ENCODE assay signal across 9 cellular contexts in the genomic region with DNA sequence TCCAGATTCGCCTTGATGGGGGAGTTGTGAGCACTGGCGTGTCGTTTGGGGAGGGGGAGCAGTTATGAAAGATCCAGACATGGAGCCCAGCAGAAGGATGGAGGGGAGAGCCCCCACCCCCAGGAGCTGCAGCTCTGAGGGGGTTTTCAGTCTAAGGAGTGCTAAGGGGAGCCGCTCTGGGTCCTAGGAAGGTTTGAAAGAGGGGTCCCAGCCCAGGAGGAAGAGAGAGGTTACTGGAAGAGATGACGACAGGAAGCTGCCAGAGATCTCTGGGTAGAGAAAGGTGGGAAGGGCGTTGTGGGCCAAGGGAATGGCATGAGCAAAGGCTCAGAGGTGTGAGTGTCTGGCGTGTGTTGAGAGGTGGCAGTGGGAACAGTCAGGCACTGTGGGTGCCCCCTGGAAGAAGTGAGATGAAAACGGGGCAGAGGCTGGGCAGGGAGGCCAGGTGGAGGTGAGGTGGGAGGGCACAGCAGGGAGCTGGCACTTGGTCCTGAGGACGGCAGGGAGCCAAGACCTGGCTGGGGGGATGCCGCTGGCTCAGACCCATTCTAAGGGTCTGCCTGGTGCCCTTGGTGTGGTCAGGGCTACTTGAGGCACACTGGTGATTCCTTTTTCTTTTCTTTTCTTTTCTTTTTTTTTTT. TPM values are rescaled to one million over a fixed set of nuclear protein-coding genes. Genes with fewer than 3 reads are reported as not detected.
DNase-seq lines count a peak whose midpoint lies in the region; ATAC-seq, FAIRE-seq and TF ChIP-seq lines count a peak whose summit lies in the region.
"Had no signal": no experiment of that assay in that cellular context is flagged by ENCODE, and none has a peak within 500 bp of the region (broad histone marks: within the 10 kb centered on the region; RNA-seq: fewer than 3 reads in every experiment).

No MANE protein-coding gene starts in this region.

- H3K9ac ChIP-seq in SK-N-MC (ENCODE audit: insufficient read length) (peak overlapping the region; percentile 78), HepG2 (ENCODE audit: insufficient read depth, low read depth, low read length) (no peak overlapping the region)

- no peaks in the 10 kb centered on the region for H3K9me3 ChIP-seq in SK-N-MC (ENCODE audit: low read depth, low read length)
- no peaks in the 10 kb centered on the region for H3K9me3 ChIP-seq in HepG2 (ENCODE audit: low read length)
- H3K9me3 ChIP-seq: neutrophil had no signal

- TF ChIP-seq RAD21 in HepG2 (CRISPR knock-in tag; IDR thresholded peaks at IDR 0.05) = no peak

- H3K36me3 ChIP-seq in SK-N-MC (ENCODE audit: insufficient read depth, low read length) = no peaks in the 10 kb centered on the region
- H3K36me3 ChIP-seq in HepG2 (replicated peaks in 1 of 2; ENCODE audit: control insufficient read depth in 1 of 2, insufficient read depth in 2 of 2, low read length in 2 of 2) = no peaks in the 10 kb centered on the region
- H3K36me3 ChIP-seq: neutrophil had no signal

- no peaks in the 10 kb centered on the region for H4K20me1 ChIP-seq in HepG2 (ENCODE audit: insufficient read depth, low read length)

- no TSS peak for BruUV-seq in HepG2 (replicated peaks; lab: Mats Ljungman, UMichigan)

- peaks cover 9% of the 10 kb centered on the region for H3K4me1 Mint-ChIP-seq in glutamatergic neuron (ENCODE audit: low read depth, unreplicated experiment)

- TF ChIP-seq POLR2A in GM12892 (IDR thresholded peaks at IDR 0.05; ENCODE audit: low read depth, low read length) (no peak), HepG2 (IDR thresholded peaks at IDR 0.05; ENCODE audit: insufficient read depth in 1 of 2, low read depth in 2 of 2, low read length in 2 of 2) (no peak)

- H3K4me3 Mint-ChIP-seq in glutamatergic neuron (ENCODE audit: unreplicated experiment) = peak overlapping the region; percentile 90

- ATAC-seq in HepG2 = no peak

- no peak overlapping the region for H3K4me2 ChIP-seq in HepG2 (ENCODE audit: low read depth, low read length)

- no peaks in the 10 kb centered on the region for H3K79me2 ChIP-seq in HepG2 (ENCODE audit: insufficient read depth, low read length)

- TF ChIP-seq CTCF in glutamatergic neuron (IDR thresholded peaks at IDR 0.05; ENCODE audit: partially characterized antibody, unreplicated experiment) (no peak), HepG2 (CRISPR knock-in tag; IDR thresholded peaks at IDR 0.05) (no peak)

- peak overlapping the region; percentile 87 for H3K4me3 ChIP-seq in SK-N-MC
- H3K4me3 ChIP-seq in skin epidermis = peak overlapping the region in 6 of 7 experiments; percentile 27 to 49 (median 34)
- H3K4me3 ChIP-seq in HepG2 (replicated peaks in 1 of 3; ENCODE audit: insufficient read depth in 1 of 3, low read depth in 2 of 3, low read length in 3 of 3) = no peak overlapping the region

- H3K27ac Mint-ChIP-seq in glutamatergic neuron (ENCODE audit: unreplicated experiment) = peak overlapping the region; percentile 25

- DNase-seq in GM12892 (ENCODE audit: insufficient read length) = no peak
- no peak for DNase-seq in SK-N-MC (ENCODE audit: low read depth, low spot score)
- no peak for DNase-seq in glutamatergic neuron
- no peak for DNase-seq in NCI-H1694 (lab: John Stamatoyannopoulos, UW)
- DNase-seq in HepG2 (ENCODE audit: low spot score) = no peak
- no peak for DNase-seq in RCC 7860 (ENCODE audit: low spot score)
- no peak for DNase-seq in GM19240 (ENCODE audit: insufficient read length, low spot score)

- in situ Hi-C loops in HepG2 (cut with HindIII; ENCODE audit: extremely low pct_ligation_motif_present, low pct_unique_long_range_greater_than_20kb) = no loop called here

- H3K27me3 Mint-ChIP-seq in glutamatergic neuron (ENCODE audit: unreplicated experiment) = peaks cover 16% of the 10 kb centered on the region

- 29% methylated on average over 9 of the region's 10 CpGs for WGBS in HepG2 (ENCODE audit: low lambda C conversion rate)

- peaks cover 13% of the 10 kb centered on the region for H3K9me3 Mint-ChIP-seq in glutamatergic neuron (ENCODE audit: unreplicated experiment)

- peak; percentile 69 for FAIRE-seq in GM12892 (lab: Jason Lieb, UNC)
- no peak for FAIRE-seq in HepG2 (lab: Jason Lieb, UNC)
- FAIRE-seq in RCC 7860 (lab: Jason Lieb, UNC) = no peak

- POLR2A ChIA-PET in HepG2 (lab: Yijun Ruan, JAX) = no interaction called here

- peaks cover 5% of the 10 kb centered on the region for H3K36me3 Mint-ChIP-seq in glutamatergic neuron (ENCODE audit: unreplicated experiment)

- peaks cover 6 to 41% of the 10 kb centered on the region in 2 experiments; a peak in 4 of 5 replicates for H3K27me3 ChIP-seq in HepG2 (ENCODE audit: control insufficient read depth in 1 of 2, insufficient read depth in 2 of 2, low read length in 2 of 2)

- no peak overlapping the region for H3K27ac ChIP-seq in SK-N-MC
- H3K27ac ChIP-seq in skin epidermis = peak overlapping the region in 11 of 21 experiments; percentile 10 to 79 (median 70)
- no peak overlapping the region for H3K27ac ChIP-seq in HepG2 (ENCODE audit: extremely low read length, insufficient read depth, low read length)
- H3K27ac ChIP-seq: neutrophil had no signal

- H2AFZ ChIP-seq in HepG2 (ENCODE audit: low read length) = no peak overlapping the region

- TF ChIP-seq EP300 in HepG2 (IDR thresholded peaks at IDR 0.05; ENCODE audit: low read depth in 2 of 2, low read length in 2 of 2) = no peak
- TF ChIP-seq EP300 in HepG2 (CRISPR knock-in tag; IDR thresholded peaks at IDR 0.05; ENCODE audit: borderline replicate concordance) = no peak

- intact Hi-C loops in HepG2 (cut with micrococcal nuclease; ENCODE audit: unreplicated experiment) = no loop called here

- CTCF ChIA-PET in HepG2 (lab: Yijun Ruan, JAX; ENCODE audit: low intra/inter-chr PET ratio, low total read pairs) = no interaction called here

- H3K4me1 ChIP-seq in HepG2 (ENCODE audit: insufficient read depth, low read length) = peaks cover 7% of the 10 kb centered on the region; the same call in 1 of the 2 replicates

RNA-seq across cellular contexts. Expression of a gene that starts 1.8 kb away (rescaled TPM):
- 16.6 TPM for polyA plus RNA-seq in GM12892 (2012; ENCODE audit: missing spikeins)
- total RNA-seq in glutamatergic neuron (ENCODE audit: unreplicated experiment) = 12.8 TPM
- total RNA-seq in HepG2 (2016; rRNA removed; fragmentation: Illumina TruSeq; extraction: Trizol) = 0.15 TPM in 1 of 2 replicates, not detected in the other
- total RNA-seq in HepG2 (2016; cell fraction: cytosol; rRNA removed; fragmentation: Illumina TruSeq; extraction: Trizol; ENCODE audit: low read depth) = not detected in 2 replicates
- 0.02 TPM in 1 of 2 replicates, not detected in the other for total RNA-seq in HepG2 (2016; cell fraction: insoluble cytoplasmic fraction; rRNA removed; fragmentation: Illumina TruSeq; extraction: Trizol)
- total RNA-seq in HepG2 (2016; cell fraction: membrane; rRNA removed; fragmentation: Illumina TruSeq; extraction: Trizol) = not detected in 2 replicates
- total RNA-seq in HepG2 (2016; cell fraction: nucleus; rRNA removed; fragmentation: Illumina TruSeq; extraction: Trizol) = not detected in 2 replicates
- 0.04 and 0.11 TPM in 2 replicates for polyA plus RNA-seq in HepG2 (2011; rRNA removed)
- 0.03 and 0.11 TPM in 2 replicates for polyA plus RNA-seq in HepG2 (2011; cell fraction: cytosol; rRNA removed)
- 0.05 and 0.13 TPM in 2 replicates for polyA plus RNA-seq in HepG2 (2011; cell fraction: nucleus; rRNA removed)
- 0.08 and 0.09 TPM in 2 replicates for polyA plus RNA-seq in HepG2 (2012)
- not detected in 2 replicates for polyA plus RNA-seq in HepG2 (2016; cell fraction: cytosol; fragmentation: Illumina TruSeq; extraction: Trizol; ENCODE audit: low read depth)
- polyA plus RNA-seq in HepG2 (2016; cell fraction: insoluble cytoplasmic fraction; fragmentation: Illumina TruSeq; extraction: Trizol; ENCODE audit: low read depth) = not detected in 2 replicates
- not detected in 2 replicates for polyA plus RNA-seq in HepG2 (2016; cell fraction: membrane; fragmentation: Illumina TruSeq; extraction: Trizol; ENCODE audit: low read depth)
- 0.11 TPM in 1 of 2 replicates, not detected in the other for polyA plus RNA-seq in HepG2 (2016; cell fraction: nucleus; fragmentation: Illumina TruSeq; extraction: Trizol; ENCODE audit: insufficient read depth, low read depth)
- 0.10 and 0.33 TPM in 2 replicates for polyA minus RNA-seq in HepG2 (2011; rRNA and poly(A)+ RNA removed; ENCODE audit: low replicate concordance)
- 0.20 TPM in 1 of 2 replicates, not detected in the other for polyA minus RNA-seq in HepG2 (2011; cell fraction: cytosol; rRNA and poly(A)+ RNA removed)
- polyA minus RNA-seq in HepG2 (2011; cell fraction: nucleus; rRNA and poly(A)+ RNA removed) = not detected in 2 replicates

RNA-seq across cellular contexts. Expression of a gene that starts 43.5 kb away (rescaled TPM):
- 15.2 TPM for polyA plus RNA-seq in GM12892 (2012; ENCODE audit: missing spikeins)
- total RNA-seq in glutamatergic neuron (ENCODE audit: unreplicated experiment) (40.0 TPM), HepG2 (2016; rRNA removed; fragmentation: Illumina TruSeq; extraction: Trizol) (34.8 and 41.4 TPM in 2 replicates)
- total RNA-seq in HepG2 (2016; cell fraction: cytosol; rRNA removed; fragmentation: Illumina TruSeq; extraction: Trizol; ENCODE audit: low read depth) = 5.5 and 6.5 TPM in 2 replicates
- total RNA-seq in HepG2 (2016; cell fraction: insoluble cytoplasmic fraction; rRNA removed; fragmentation: Illumina TruSeq; extraction: Trizol) = 33.7 and 36.8 TPM in 2 replicates
- total RNA-seq in HepG2 (2016; cell fraction: membrane; rRNA removed; fragmentation: Illumina TruSeq; extraction: Trizol) = 22.9 and 23.9 TPM in 2 replicates
- 26.2 and 27.8 TPM in 2 replicates for total RNA-seq in HepG2 (2016; cell fraction: nucleus; rRNA removed; fragmentation: Illumina TruSeq; extraction: Trizol)
- 21.7 and 22.3 TPM in 2 replicates for polyA plus RNA-seq in HepG2 (2011; rRNA removed)
- polyA plus RNA-seq in HepG2 (2011; cell fraction: cytosol; rRNA removed) = 19.7 and 20.6 TPM in 2 replicates
- 24.5 and 25.2 TPM in 2 replicates for polyA plus RNA-seq in HepG2 (2011; cell fraction: nucleus; rRNA removed)
- polyA plus RNA-seq in HepG2 (2012) = 28.6 and 29.6 TPM in 2 replicates
- polyA plus RNA-seq in HepG2 (2016; cell fraction: cytosol; fragmentation: Illumina TruSeq; extraction: Trizol; ENCODE audit: low read depth) = 2.6 and 3.1 TPM in 2 replicates
- 31.2 and 35.5 TPM in 2 replicates for polyA plus RNA-seq in HepG2 (2016; cell fraction: insoluble cytoplasmic fraction; fragmentation: Illumina TruSeq; extraction: Trizol; ENCODE audit: low read depth)
- 11.4 and 11.8 TPM in 2 replicates for polyA plus RNA-seq in HepG2 (2016; cell fraction: membrane; fragmentation: Illumina TruSeq; extraction: Trizol; ENCODE audit: low read depth)
- 32.6 and 32.8 TPM in 2 replicates for polyA plus RNA-seq in HepG2 (2016; cell fraction: nucleus; fragmentation: Illumina TruSeq; extraction: Trizol; ENCODE audit: insufficient read depth, low read depth)
- 36.4 and 63.8 TPM in 2 replicates for polyA minus RNA-seq in HepG2 (2011; rRNA and poly(A)+ RNA removed; ENCODE audit: low replicate concordance)
- polyA minus RNA-seq in HepG2 (2011; cell fraction: cytosol; rRNA and poly(A)+ RNA removed) = 19.3 and 21.8 TPM in 2 replicates
- 27.2 and 33.9 TPM in 2 replicates for polyA minus RNA-seq in HepG2 (2011; cell fraction: nucleus; rRNA and poly(A)+ RNA removed)

RNA-seq across cellular contexts. Expression of a gene that starts 59.0 kb away (rescaled TPM):
- 6.8 TPM for polyA plus RNA-seq in GM12892 (2012; ENCODE audit: missing spikeins)
- total RNA-seq in glutamatergic neuron (ENCODE audit: unreplicated experiment) = 27.5 TPM
- 12.8 and 14.3 TPM in 2 replicates for total RNA-seq in HepG2 (2016; rRNA removed; fragmentation: Illumina TruSeq; extraction: Trizol)
- 2.3 and 2.9 TPM in 2 replicates for total RNA-seq in HepG2 (2016; cell fraction: cytosol; rRNA removed; fragmentation: Illumina TruSeq; extraction: Trizol; ENCODE audit: low read depth)
- 11.6 and 13.1 TPM in 2 replicates for total RNA-seq in HepG2 (2016; cell fraction: insoluble cytoplasmic fraction; rRNA removed; fragmentation: Illumina TruSeq; extraction: Trizol)
- 4.8 and 4.9 TPM in 2 replicates for total RNA-seq in HepG2 (2016; cell fraction: membrane; rRNA removed; fragmentation: Illumina TruSeq; extraction: Trizol)
- total RNA-seq in HepG2 (2016; cell fraction: nucleus; rRNA removed; fragmentation: Illumina TruSeq; extraction: Trizol) = 11.8 and 13.5 TPM in 2 replicates
- 15.9 and 22.2 TPM in 2 replicates for polyA plus RNA-seq in HepG2 (2011; rRNA removed)
- polyA plus RNA-seq in HepG2 (2011; cell fraction: cytosol; rRNA removed) = 11.2 and 19.2 TPM in 2 replicates
- polyA plus RNA-seq in HepG2 (2011; cell fraction: nucleus; rRNA removed) = 47.3 and 47.9 TPM in 2 replicates
- 12.7 and 15.0 TPM in 2 replicates for polyA plus RNA-seq in HepG2 (2012)
- polyA plus RNA-seq in HepG2 (2016; cell fraction: cytosol; fragmentation: Illumina TruSeq; extraction: Trizol; ENCODE audit: low read depth) = 1.2 and 1.7 TPM in 2 replicates
- polyA plus RNA-seq in HepG2 (2016; cell fraction: insoluble cytoplasmic fraction; fragmentation: Illumina TruSeq; extraction: Trizol; ENCODE audit: low read depth) = 11.3 and 13.8 TPM in 2 replicates
- 3.3 and 3.4 TPM in 2 replicates for polyA plus RNA-seq in HepG2 (2016; cell fraction: membrane; fragmentation: Illumina TruSeq; extraction: Trizol; ENCODE audit: low read depth)
- polyA plus RNA-seq in HepG2 (2016; cell fraction: nucleus; fragmentation: Illumina TruSeq; extraction: Trizol; ENCODE audit: insufficient read depth, low read depth) = 22.8 and 23.0 TPM in 2 replicates
- 12.7 and 34.2 TPM in 2 replicates for polyA minus RNA-seq in HepG2 (2011; rRNA and poly(A)+ RNA removed; ENCODE audit: low replicate concordance)
- 9.8 and 12.7 TPM in 2 replicates for polyA minus RNA-seq in HepG2 (2011; cell fraction: cytosol; rRNA and poly(A)+ RNA removed)
- polyA minus RNA-seq in HepG2 (2011; cell fraction: nucleus; rRNA and poly(A)+ RNA removed) = 14.4 and 15.1 TPM in 2 replicates

Comparison
In these comparisons a context has a peak if more than half of its experiments do, and no peak if none do; other contexts are left out.
1. H3K27ac ChIP-seq: peak in skin epidermis (11 of 21); none in SK-N-MC (single experiment) and HepG2 (single experiment).
2. H3K4me3 ChIP-seq: peak in SK-N-MC (single experiment) and skin epidermis (6 of 7); none in HepG2 (0 of 3).
3. RNA of a gene that starts 1.8 kb away (total RNA-seq): 12.8 TPM in glutamatergic neuron (single experiment); 0.02 to 0.15 TPM in HepG2; every median in the first group is over 10 times any median in the second.